In the genomic region with DNA sequence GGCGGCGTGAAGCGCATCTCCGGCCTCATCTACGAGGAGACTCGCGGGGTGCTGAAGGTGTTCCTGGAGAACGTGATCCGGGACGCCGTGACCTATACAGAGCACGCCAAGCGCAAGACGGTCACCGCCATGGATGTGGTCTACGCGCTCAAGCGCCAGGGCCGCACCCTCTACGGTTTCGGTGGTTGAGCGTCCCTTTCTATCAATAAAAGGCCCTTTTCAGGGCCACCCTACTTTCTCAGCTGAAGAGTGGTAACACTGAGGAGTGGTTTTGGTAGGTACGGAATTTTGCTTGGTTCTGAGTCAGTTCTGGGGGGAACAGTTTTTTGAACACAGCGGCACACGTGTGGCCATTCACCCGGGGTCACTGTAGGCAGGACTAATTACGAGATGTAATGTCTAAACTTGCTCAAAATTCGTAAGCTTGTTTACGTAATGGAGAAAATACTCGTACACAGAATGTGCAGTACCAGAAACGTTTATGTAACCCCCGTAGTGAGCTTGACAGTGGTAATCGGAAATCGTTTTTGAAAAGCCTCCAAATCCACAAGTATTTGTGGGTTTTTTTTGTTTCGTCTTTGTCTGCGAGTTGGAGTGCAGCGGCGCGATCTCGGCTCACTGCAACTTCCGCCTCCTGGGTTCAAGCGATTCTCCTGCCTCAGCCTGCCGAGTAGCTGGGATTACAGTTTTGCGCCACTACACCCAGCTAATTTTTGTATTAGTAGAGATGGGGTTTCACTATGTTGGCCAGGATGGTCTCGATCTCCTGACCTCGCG, we compare ENCODE assay signal across 8 cellular contexts.
DNase-seq lines count a peak whose midpoint lies in the region; ATAC-seq and TF ChIP-seq lines count a peak whose summit lies in the region.
"Not testable (repeated sequence)": the region's sequence is repeated elsewhere in the genome, so short reads cannot be mapped to it uniquely, and the experiment has no call there.

No MANE protein-coding gene starts in this region.

- H2AFZ ChIP-seq in mesenchymal stem cell (ENCODE audit: low read depth, low read length) = not testable (repeated sequence)

- H2BK12ac ChIP-seq in mesenchymal stem cell (ENCODE audit: low read length in 2 of 2) = not testable (repeated sequence)

- not testable (repeated sequence) for H3K9me3 Mint-ChIP-seq in endothelial cell (ENCODE audit: unreplicated experiment)

- H3K27ac Mint-ChIP-seq in endothelial cell (ENCODE audit: unreplicated experiment) = peak overlapping the region; percentile 95

- H3K18ac ChIP-seq in mesenchymal stem cell (ENCODE audit: low read depth in 1 of 2, low read length in 2 of 2) = peak overlapping the region; percentile 18 to 83

- not testable (repeated sequence) for H3K4me1 Mint-ChIP-seq in endothelial cell (ENCODE audit: unreplicated experiment)

- TF ChIP-seq CTCF in endothelial cell (IDR thresholded peaks at IDR 0.05; ENCODE audit: unreplicated experiment) = not testable (repeated sequence)

- H3K23ac ChIP-seq in mesenchymal stem cell (ENCODE audit: low read length in 2 of 2) = not testable (repeated sequence)

- peak overlapping the region; percentile 79 for H3K27ac ChIP-seq in mesenchymal stem cell (ENCODE audit: low read length, poor library complexity, severe bottlenecking)

- H4K8ac ChIP-seq in mesenchymal stem cell (ENCODE audit: low read length) = not testable (repeated sequence)

- not testable (repeated sequence) for H3K4me1 ChIP-seq in mesenchymal stem cell (ENCODE audit: control insufficient read depth, insufficient read depth, low read depth, low read length)

- not testable (repeated sequence) for H3K9me3 ChIP-seq in mesenchymal stem cell (ENCODE audit: control insufficient read depth, low read length)

- DNase-seq in Daoy (ENCODE audit: low read depth) = peak; percentile 74
- DNase-seq in NOMO-1 treated with dmso at 0.1 percent for 144 hours (lab: John Stamatoyannopoulos, UW; ENCODE audit: unreplicated experiment) = peak; percentile 24
- peak; percentile 77 for DNase-seq in activated CD8-positive, alpha-beta memory T cell treated with anti-CD3 and anti-CD28 coated beads for 24 hours
- not testable (repeated sequence) for DNase-seq in endothelial cell (ENCODE audit: low spot score)
- DNase-seq in mesenchymal stem cell = peak; percentile 84
- DNase-seq in stimulated activated naive CD8-positive, alpha-beta T cell treated with anti-CD3 and anti-CD28 coated beads, Interleukin-15, Interleukin-2, amounts not matched to agents 100 U/mL and 50 U/mL, for 24 hours = peak; percentile 46

- not testable (repeated sequence) for H3K27me3 ChIP-seq in mesenchymal stem cell (ENCODE audit: control insufficient read depth in 1 of 2, insufficient read depth in 1 of 2, low read length in 2 of 2)

- not testable (repeated sequence) for H2BK15ac ChIP-seq in mesenchymal stem cell (ENCODE audit: low read depth, poor library complexity, severe bottlenecking)

- H4K91ac ChIP-seq in mesenchymal stem cell (ENCODE audit: low read length) = not testable (repeated sequence)

- 0% methylated on average over 21 of the region's 47 CpGs for whole genome bisulfite sequencing in mesenchymal stem cell

- H3K36me3 Mint-ChIP-seq in endothelial cell (ENCODE audit: low read depth, unreplicated experiment) = not testable (repeated sequence)

- H2BK120ac ChIP-seq in mesenchymal stem cell (ENCODE audit: low read depth, low read length) = not testable (repeated sequence)

- H3K4ac ChIP-seq in mesenchymal stem cell (ENCODE audit: low read depth in 1 of 2, low read length in 2 of 2) = peak overlapping the region in 1 of 2 experiments; percentile 7

- ATAC-seq in GM21528 (IDR thresholded peaks at IDR 0.05; ENCODE audit: low FRiP score, unreplicated experiment) = peak; percentile 70
- ATAC-seq in HG03521 (IDR thresholded peaks at IDR 0.05; ENCODE audit: unreplicated experiment) = peak; percentile 56
- ATAC-seq in stimulated activated naive CD8-positive, alpha-beta T cell treated with anti-CD3 and anti-CD28 coated beads, Interleukin-15, Interleukin-2, amounts not matched to agents 100 U/mL and 50 U/mL, for 24 hours = peak; percentile 90

- H3K36me3 ChIP-seq in mesenchymal stem cell (ENCODE audit: control insufficient read depth in 1 of 2, insufficient read depth in 2 of 2, low read depth in 1 of 2, low read length in 2 of 2) = not testable (repeated sequence)

- H3K4me3 Mint-ChIP-seq in endothelial cell (ENCODE audit: unreplicated experiment) = peak overlapping the region; percentile 95

- H2BK5ac ChIP-seq in mesenchymal stem cell (ENCODE audit: low read depth, low read length, poor library complexity, severe bottlenecking) = not testable (repeated sequence)

- not testable (repeated sequence) for H3K79me1 ChIP-seq in mesenchymal stem cell (replicated peaks; ENCODE audit: low read length, poor library complexity, severe bottlenecking)

- not testable (repeated sequence) for H2AK5ac ChIP-seq in mesenchymal stem cell (ENCODE audit: low read length, severe bottlenecking)

- H3K14ac ChIP-seq in mesenchymal stem cell (ENCODE audit: low read length in 2 of 2) = not testable (repeated sequence)

- peak overlapping the region; percentile 90 for H3K9ac ChIP-seq in mesenchymal stem cell (ENCODE audit: low read length)

- H3K27me3 Mint-ChIP-seq in endothelial cell (ENCODE audit: unreplicated experiment) = peaks cover 11% of the 10 kb centered on the region

- peak overlapping the region; percentile 63 for H3K4me2 ChIP-seq in mesenchymal stem cell (ENCODE audit: low read length, poor library complexity, severe bottlenecking)

- H3K4me3 ChIP-seq in mesenchymal stem cell (ENCODE audit: insufficient read depth in 1 of 2, low read depth in 1 of 2, low read length in 2 of 2) = peak overlapping the region; percentile 64 to 82
